In genomic region chr3:175737646-175738572, GRCh38 we compare ENCODE assay signal across 1 cellular context.
TF ChIP-seq lines count a peak whose summit lies in the region.

No MANE protein-coding gene starts in this region.

TF ChIP-seq in GM23338, 12 proteins besides CTCF, POLR2A, EP300 and RAD21 (continued from another document):
- TF ChIP-seq ZNF462 (CRISPR knock-in tag; IDR thresholded peaks at IDR 0.05) = no peak
- TF ChIP-seq ZNF114 (CRISPR knock-in tag; IDR thresholded peaks at IDR 0.05) = no peak
- no peak for TF ChIP-seq ETS1 (IDR thresholded peaks at IDR 0.05)
- TF ChIP-seq JUNB (IDR thresholded peaks at IDR 0.05; ENCODE audit: unreplicated experiment) = no peak
- no peak for TF ChIP-seq CREB1 (CRISPR knock-in tag; IDR thresholded peaks at IDR 0.05; ENCODE audit: low read depth)
